30 cellular contexts compared by ENCODE assay signal in the genomic region with DNA sequence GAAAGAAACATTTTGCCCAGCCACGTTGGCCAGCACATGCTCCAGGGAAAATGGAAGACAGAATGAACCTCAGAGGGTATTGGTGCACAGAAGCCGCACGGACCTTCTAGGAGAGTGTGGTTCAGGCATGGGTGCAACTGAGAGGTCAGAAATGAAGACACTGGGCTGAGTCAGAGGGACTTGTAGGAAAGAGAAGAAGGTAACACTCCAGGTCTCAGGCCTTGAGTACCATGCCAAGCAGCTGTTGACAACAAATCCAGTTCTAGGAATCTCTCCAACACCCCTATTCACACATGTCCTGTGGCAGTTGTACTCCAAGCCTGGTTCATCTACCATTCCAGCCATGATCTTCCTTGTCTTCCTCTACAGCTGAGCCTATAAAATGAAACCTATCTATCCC.
"Had no signal": no experiment of that assay in that cellular context is flagged by ENCODE, and none has a peak within 500 bp of the region (broad histone marks: within the 10 kb centered on the region; RNA-seq: fewer than 3 reads in every experiment).

No MANE protein-coding gene starts in this region.

- H3K4me1 ChIP-seq: pancreas, prostate gland, right lobe of liver, spleen, suprapubic skin, tibial artery, transverse colon, upper lobe of right lung, uterus had no signal

- H3K4me1 Mint-ChIP-seq: nephron progenitor cell; stimulated activated memory B cell treated with anti-CD40 and anti-IgM and Interleukin-4, amounts not matched to agents 10 μg/mL and 1 μg/mL and 100 μg/mL, for 72 hours had no signal

- H3K36me3 Mint-ChIP-seq: natural killer cell treated with Interleukin-12 subunit alpha and Interleukin-12 subunit beta and Interleukin-15 and Interleukin-18, amount 100 ng/mL, for 72 hours; stimulated activated memory B cell treated with anti-CD40 and anti-IgM and Interleukin-4, amounts not matched to agents 10 μg/mL and 1 μg/mL and 100 μg/mL, for 72 hours; type B pancreatic cell had no signal

- H3K9me3 ChIP-seq: neutrophil, pancreas, prostate gland, right lobe of liver, sigmoid colon, suprapubic skin, testis, transverse colon, upper lobe of right lung, uterus had no signal

- ATAC-seq: naive thymus-derived CD8-positive, alpha-beta T cell; pancreas; right cardiac atrium; right lobe of liver; stimulated activated memory B cell treated with anti-CD40 and anti-IgM and Interleukin-4, amounts not matched to agents 10 μg/mL and 1 μg/mL and 100 μg/mL, for 72 hours; stimulated activated naive CD8-positive, alpha-beta T cell treated with anti-CD3 and anti-CD28 coated beads, Interleukin-15, amount 100 ng/mL, for 72 hours; stimulated activated naive CD8-positive, alpha-beta T cell treated with anti-CD3 and anti-CD28 coated beads, Interleukin-15, Interleukin-2, amounts not matched to agents 100 U/mL and 50 U/mL, for 24 hours; upper lobe of right lung had no signal

- H3K27ac ChIP-seq: neutrophil, pancreas, prostate gland, right lobe of liver, sigmoid colon, skin epidermis, spleen, suprapubic skin, testis, tibial artery, transverse colon, upper lobe of right lung, uterus had no signal

- H3K36me3 ChIP-seq: neutrophil, pancreas, prostate gland, right lobe of liver, sigmoid colon, spleen, suprapubic skin, tibial artery, transverse colon, upper lobe of right lung, uterus had no signal

- H3K4me3 ChIP-seq: pancreas, prostate gland, right lobe of liver, sigmoid colon, skin epidermis, smooth muscle cell, spleen, suprapubic skin, testis, tibial artery, transverse colon, upper lobe of right lung, uterus had no signal

- H3K9me3 Mint-ChIP-seq: natural killer cell treated with Interleukin-12 subunit alpha and Interleukin-12 subunit beta and Interleukin-15 and Interleukin-18, amount 100 ng/mL, for 72 hours; stimulated activated memory B cell treated with anti-CD40 and anti-IgM and Interleukin-4, amounts not matched to agents 10 μg/mL and 1 μg/mL and 100 μg/mL, for 72 hours had no signal

- H3K4me2 ChIP-seq: smooth muscle cell had no signal

- DNase-seq: naive thymus-derived CD8-positive, alpha-beta T cell; nephron progenitor cell; nucleus accumbens; right cardiac atrium; right lobe of liver; sigmoid colon; spleen; stimulated activated CD4-positive, alpha-beta T cell treated with anti-CD3 and anti-CD28 coated beads, Interleukin-12 subunit alpha, Interleukin-12 subunit beta, amount 100 ng/mL, for 4 hours; stimulated activated CD4-positive, alpha-beta T cell treated with anti-CD3 and anti-CD28 coated beads, Interleukin-1b, Interleukin-23, amount 100 ng/mL, for 48 hours; stimulated activated CD4-positive, alpha-beta T cell treated with anti-CD3 and anti-CD28 coated beads, Interleukin-4, amount 100 ng/mL, for 1 hour; stimulated activated CD4-positive, alpha-beta T cell treated with anti-CD3 and anti-CD28 coated beads, Interleukin-4, amount 100 ng/mL, for 4 hours; stimulated activated CD8-positive, alpha-beta memory T cell treated with anti-CD3 and anti-CD28 coated beads, Interleukin-4, amount 100 ng/mL, for 48 hours; stimulated activated naive CD4-positive, alpha-beta T cell; stimulated activated naive CD8-positive, alpha-beta T cell treated with anti-CD3 and anti-CD28 coated beads, Interleukin-15, amount 100 ng/mL, for 72 hours; stimulated activated naive CD8-positive, alpha-beta T cell treated with anti-CD3 and anti-CD28 coated beads, Interleukin-15, Interleukin-2, amounts not matched to agents 100 U/mL and 50 U/mL, for 24 hours; testis; transverse colon; upper lobe of right lung; uterus had no signal

- H3K4me3 Mint-ChIP-seq: natural killer cell treated with Interleukin-12 subunit alpha and Interleukin-12 subunit beta and Interleukin-15 and Interleukin-18, amount 100 ng/mL, for 72 hours; nephron progenitor cell; neural crest cell; stimulated activated memory B cell treated with anti-CD40 and anti-IgM and Interleukin-4, amounts not matched to agents 10 μg/mL and 1 μg/mL and 100 μg/mL, for 72 hours; stimulated activated naive CD8-positive, alpha-beta T cell treated with anti-CD3 and anti-CD28 coated beads, Interleukin-15, amount 100 ng/mL, for 72 hours; type B pancreatic cell had no signal

- H3K27me3 Mint-ChIP-seq: naive thymus-derived CD8-positive, alpha-beta T cell; natural killer cell treated with Interleukin-12 subunit alpha and Interleukin-12 subunit beta and Interleukin-15 and Interleukin-18, amount 100 ng/mL, for 72 hours; stimulated activated naive CD8-positive, alpha-beta T cell treated with anti-CD3 and anti-CD28 coated beads, Interleukin-15, amount 100 ng/mL, for 72 hours; type B pancreatic cell had no signal

- H3K27me3 ChIP-seq: neutrophil, pancreas, right lobe of liver, sigmoid colon, spleen, suprapubic skin, testis, tibial artery, transverse colon, upper lobe of right lung, uterus had no signal

- H3K27ac Mint-ChIP-seq: natural killer cell treated with Interleukin-12 subunit alpha and Interleukin-12 subunit beta and Interleukin-15 and Interleukin-18, amount 100 ng/mL, for 72 hours; nephron progenitor cell; stimulated activated memory B cell treated with anti-CD40 and anti-IgM and Interleukin-4, amounts not matched to agents 10 μg/mL and 1 μg/mL and 100 μg/mL, for 72 hours; type B pancreatic cell had no signal
